In genomic region chr7:92330835-92331438, GRCh38 we compare ENCODE assay signal across 22 cellular contexts.
"Had no signal": no experiment of that assay in that cellular context is flagged by ENCODE, and none has a peak within 500 bp of the region (broad histone marks: within the 10 kb centered on the region; RNA-seq: fewer than 3 reads in every experiment).

No MANE protein-coding gene starts in this region.

- H3K27me3 ChIP-seq: dorsolateral prefrontal cortex, heart right ventricle, ovary, tibial nerve, upper lobe of right lung, uterus had no signal

- H3K9me3 ChIP-seq: lower lobe of right lung, ovary, thoracic aorta, uterus had no signal

- H3K4me1 ChIP-seq: lower lobe of right lung, tibial nerve, upper lobe of right lung, uterus had no signal

- H3K36me3 ChIP-seq: lower lobe of right lung, ovary, thoracic aorta, uterus had no signal

- DNase-seq: caudate nucleus; dorsolateral prefrontal cortex; effector CD4-positive, alpha-beta T cell; foreskin melanocyte; glutamatergic neuron; heart right ventricle; kidney; left ventricle myocardium inferior; lower lobe of right lung; natural killer cell; occipital lobe; ovary; stimulated activated CD4-positive, alpha-beta T cell treated with anti-CD3 and anti-CD28 coated beads, Interleukin-2, amount 100 ng/mL, for 24 hours; stimulated activated CD4-positive, alpha-beta T cell treated with anti-CD3 and anti-CD28 coated beads, Interleukin-4, amount 100 ng/mL, for 24 hours; upper lobe of right lung; uterus had no signal

- H3K4me3 ChIP-seq: dorsolateral prefrontal cortex, heart right ventricle, left ventricle myocardium inferior, lower lobe of right lung, ovary, thoracic aorta, tibial nerve, upper lobe of right lung, uterus had no signal

- ATAC-seq: esophagus mucosa; heart right ventricle; lower lobe of right lung; natural killer cell; sciatic nerve; stimulated activated memory B cell treated with anti-CD40 and anti-IgM and Interleukin-4, amounts not matched to agents 10 μg/mL and 1 μg/mL and 100 μg/mL, for 72 hours; upper lobe of right lung had no signal

- H3K27ac ChIP-seq: epithelial cell of prostate, heart right ventricle, left ventricle myocardium inferior, lower lobe of right lung, ovary, thoracic aorta, tibial nerve, upper lobe of right lung, uterus had no signal
